ENCODE assay signal across 1 cellular context in the genomic region with DNA sequence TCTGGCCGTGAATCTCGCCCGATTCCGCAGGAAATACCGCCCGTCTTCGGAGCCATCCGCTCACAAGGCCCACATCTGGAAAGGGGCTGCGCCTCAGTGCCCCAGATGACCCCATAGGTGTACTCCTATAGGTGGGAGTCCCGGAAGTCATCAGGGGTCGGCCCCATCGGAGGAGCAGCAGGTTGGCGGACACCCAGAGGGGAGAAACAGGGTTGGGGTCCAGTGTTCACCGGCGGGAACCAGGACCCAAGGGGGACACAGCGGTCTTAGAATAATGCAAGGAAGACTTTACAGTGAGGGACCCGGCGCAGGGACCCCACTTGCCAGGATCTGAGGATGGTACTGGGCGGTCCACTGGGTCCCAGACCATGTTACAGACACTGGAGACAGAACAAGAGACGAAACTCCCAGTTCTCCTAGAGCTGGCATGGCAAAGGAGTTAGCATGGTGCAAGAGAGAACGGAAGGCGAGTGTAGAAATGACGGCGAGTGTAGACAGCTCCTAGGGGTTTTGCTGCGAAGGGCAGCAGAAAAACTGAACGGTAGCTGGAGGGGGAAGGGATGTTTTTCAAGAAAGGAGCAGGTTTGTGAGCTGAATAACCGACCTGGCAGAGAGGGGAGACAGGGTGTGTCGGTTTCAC.
TF ChIP-seq lines count a peak whose summit lies in the region.

No MANE protein-coding gene starts in this region.

TF ChIP-seq in HepG2, 621 proteins besides CTCF, POLR2A, EP300 and RAD21:
- no peak for TF ChIP-seq ZNF780A (CRISPR knock-in tag; IDR thresholded peaks at IDR 0.05)
- no peak for TF ChIP-seq ZNF7 (CRISPR knock-in tag; IDR thresholded peaks at IDR 0.05)
- TF ChIP-seq ZFP36 (IDR thresholded peaks at IDR 0.05; ENCODE audit: borderline replicate concordance, low read depth, low read length, partially characterized antibody) = no peak
- TF ChIP-seq, protein P1, sequence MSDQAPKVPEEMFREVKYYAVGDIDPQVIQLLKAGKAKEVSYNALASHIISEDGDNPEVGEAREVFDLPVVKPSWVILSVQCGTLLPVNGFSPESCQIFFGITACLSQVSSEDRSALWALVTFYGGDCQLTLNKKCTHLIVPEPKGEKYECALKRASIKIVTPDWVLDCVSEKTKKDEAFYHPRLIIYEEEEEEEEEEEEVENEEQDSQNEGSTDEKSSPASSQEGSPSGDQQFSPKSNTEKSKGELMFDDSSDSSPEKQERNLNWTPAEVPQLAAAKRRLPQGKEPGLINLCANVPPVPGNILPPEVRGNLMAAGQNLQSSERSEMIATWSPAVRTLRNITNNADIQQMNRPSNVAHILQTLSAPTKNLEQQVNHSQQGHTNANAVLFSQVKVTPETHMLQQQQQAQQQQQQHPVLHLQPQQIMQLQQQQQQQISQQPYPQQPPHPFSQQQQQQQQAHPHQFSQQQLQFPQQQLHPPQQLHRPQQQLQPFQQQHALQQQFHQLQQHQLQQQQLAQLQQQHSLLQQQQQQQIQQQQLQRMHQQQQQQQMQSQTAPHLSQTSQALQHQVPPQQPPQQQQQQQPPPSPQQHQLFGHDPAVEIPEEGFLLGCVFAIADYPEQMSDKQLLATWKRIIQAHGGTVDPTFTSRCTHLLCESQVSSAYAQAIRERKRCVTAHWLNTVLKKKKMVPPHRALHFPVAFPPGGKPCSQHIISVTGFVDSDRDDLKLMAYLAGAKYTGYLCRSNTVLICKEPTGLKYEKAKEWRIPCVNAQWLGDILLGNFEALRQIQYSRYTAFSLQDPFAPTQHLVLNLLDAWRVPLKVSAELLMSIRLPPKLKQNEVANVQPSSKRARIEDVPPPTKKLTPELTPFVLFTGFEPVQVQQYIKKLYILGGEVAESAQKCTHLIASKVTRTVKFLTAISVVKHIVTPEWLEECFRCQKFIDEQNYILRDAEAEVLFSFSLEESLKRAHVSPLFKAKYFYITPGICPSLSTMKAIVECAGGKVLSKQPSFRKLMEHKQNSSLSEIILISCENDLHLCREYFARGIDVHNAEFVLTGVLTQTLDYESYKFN (CRISPR knock-in tag; conservative IDR thresholded peaks at IDR 0.05) = no peak
- no peak for TF ChIP-seq RFX3 (CRISPR knock-in tag; IDR thresholded peaks at IDR 0.05)
- TF ChIP-seq, protein P2, sequence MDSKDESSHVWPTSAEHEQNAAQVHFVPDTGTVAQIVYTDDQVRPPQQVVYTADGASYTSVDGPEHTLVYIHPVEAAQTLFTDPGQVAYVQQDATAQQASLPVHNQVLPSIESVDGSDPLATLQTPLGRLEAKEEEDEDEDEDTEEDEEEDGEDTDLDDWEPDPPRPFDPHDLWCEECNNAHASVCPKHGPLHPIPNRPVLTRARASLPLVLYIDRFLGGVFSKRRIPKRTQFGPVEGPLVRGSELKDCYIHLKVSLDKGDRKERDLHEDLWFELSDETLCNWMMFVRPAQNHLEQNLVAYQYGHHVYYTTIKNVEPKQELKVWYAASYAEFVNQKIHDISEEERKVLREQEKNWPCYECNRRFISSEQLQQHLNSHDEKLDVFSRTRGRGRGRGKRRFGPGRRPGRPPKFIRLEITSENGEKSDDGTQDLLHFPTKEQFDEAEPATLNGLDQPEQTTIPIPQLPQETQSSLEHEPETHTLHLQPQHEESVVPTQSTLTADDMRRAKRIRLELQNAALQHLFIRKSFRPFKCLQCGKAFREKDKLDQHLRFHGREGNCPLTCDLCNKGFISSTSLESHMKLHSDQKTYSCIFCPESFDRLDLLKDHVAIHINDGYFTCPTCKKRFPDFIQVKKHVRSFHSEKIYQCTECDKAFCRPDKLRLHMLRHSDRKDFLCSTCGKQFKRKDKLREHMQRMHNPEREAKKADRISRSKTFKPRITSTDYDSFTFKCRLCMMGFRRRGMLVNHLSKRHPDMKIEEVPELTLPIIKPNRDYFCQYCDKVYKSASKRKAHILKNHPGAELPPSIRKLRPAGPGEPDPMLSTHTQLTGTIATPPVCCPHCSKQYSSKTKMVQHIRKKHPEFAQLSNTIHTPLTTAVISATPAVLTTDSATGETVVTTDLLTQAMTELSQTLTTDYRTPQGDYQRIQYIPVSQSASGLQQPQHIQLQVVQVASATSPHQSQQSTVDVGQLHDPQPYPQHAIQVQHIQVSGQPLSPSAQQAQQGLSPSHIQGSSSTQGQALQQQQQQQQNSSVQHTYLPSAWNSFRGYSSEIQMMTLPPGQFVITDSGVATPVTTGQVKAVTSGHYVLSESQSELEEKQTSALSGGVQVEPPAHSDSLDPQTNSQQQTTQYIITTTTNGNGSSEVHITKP (CRISPR knock-in tag; IDR thresholded peaks at IDR 0.05; ENCODE audit: low read depth) = no peak
- no peak for TF ChIP-seq ZNF292 (CRISPR knock-in tag; IDR thresholded peaks at IDR 0.05; ENCODE audit: borderline replicate concordance, low read depth)
- TF ChIP-seq ZNF616 (CRISPR knock-in tag; IDR thresholded peaks at IDR 0.05; ENCODE audit: low read depth) = no peak
- no peak for TF ChIP-seq ZNF20 (CRISPR knock-in tag; IDR thresholded peaks at IDR 0.05)
- no peak for TF ChIP-seq TOPORS (CRISPR knock-in tag; IDR thresholded peaks at IDR 0.05)
- TF ChIP-seq ZNF563 (CRISPR knock-in tag; IDR thresholded peaks at IDR 0.05) = no peak
- no peak for TF ChIP-seq MIER2 (CRISPR knock-in tag; IDR thresholded peaks at IDR 0.05)
- TF ChIP-seq ZNF605 (CRISPR knock-in tag; IDR thresholded peaks at IDR 0.05) = no peak
- no peak for TF ChIP-seq ZNF235 (CRISPR knock-in tag; IDR thresholded peaks at IDR 0.05; ENCODE audit: borderline replicate concordance)
TF ChIP-seq in HepG2: peak in this region for 0.
